ENCODE assay signal across 21 cellular contexts in genomic region chr6:46174904-46175303, GRCh38. TPM values are rescaled to one million over a fixed set of nuclear protein-coding genes. Genes with fewer than 3 reads are reported as not detected.
A peak's percentile ranks its signal among the peaks of the same experiment; 100 is the strongest.
DNase-seq lines count a peak whose midpoint lies in the region; ATAC-seq and TF ChIP-seq lines count a peak whose summit lies in the region.
"Had no signal": no experiment of that assay in that cellular context is flagged by ENCODE, and none has a peak within 500 bp of the region (broad histone marks: within the 10 kb centered on the region; RNA-seq: fewer than 3 reads in every experiment).

No MANE protein-coding gene starts in this region.

- peaks cover 28% of the 10 kb centered on the region for H3K27me3 Mint-ChIP-seq in CD4-positive, alpha-beta T cell
- H3K27me3 Mint-ChIP-seq in CD4-positive, alpha-beta memory T cell, result peaks cover 7 to 20% of the 10 kb centered on the region in 2 donors
- peaks cover 83% of the 10 kb centered on the region for H3K27me3 Mint-ChIP-seq in T-helper 2 cell treated with Interferon-gamma antibody and Interleukin-4, amounts not matched to agents 5 μg/mL and 100 μg/mL, for 36 hours (ENCODE audit: low read depth)
- H3K27me3 Mint-ChIP-seq in natural killer cell (ENCODE audit: low read depth in 2 of 2), result no peaks in the 10 kb centered on the region
- H3K27me3 Mint-ChIP-seq in activated T-helper 17 cell treated with anti-CD3 and anti-CD28 coated beads, Interleukin-2, amount 50 U/mL, for 72 hours, result peaks cover 20% of the 10 kb centered on the region

- H3K9me3 ChIP-seq in CD4-positive, alpha-beta T cell (ENCODE audit: control insufficient read depth, low read length), result no peaks in the 10 kb centered on the region
- no peaks in the 10 kb centered on the region for H3K9me3 ChIP-seq in CD4-positive, alpha-beta memory T cell (ENCODE audit: control insufficient read depth in 1 of 2, low read length in 2 of 2)
- H3K9me3 ChIP-seq: Peyer's patch had no signal

- peaks cover 9% of the 10 kb centered on the region for H3K27me3 ChIP-seq in CD4-positive, alpha-beta T cell (ENCODE audit: control insufficient read depth, insufficient read depth, low read length)
- no peaks in the 10 kb centered on the region for H3K27me3 ChIP-seq in CD4-positive, alpha-beta memory T cell (ENCODE audit: insufficient read depth, low read length)
- H3K27me3 ChIP-seq: Peyer's patch had no signal

- peaks cover 32% of the 10 kb centered on the region for H3K4me1 Mint-ChIP-seq in CD4-positive, alpha-beta T cell (ENCODE audit: low read depth)
- H3K4me1 Mint-ChIP-seq in CD4-positive, alpha-beta memory T cell, result peaks cover 10 to 38% (median 22%) of the 10 kb centered on the region in 4 donors
- H3K4me1 Mint-ChIP-seq in T-helper 2 cell treated with Interferon-gamma antibody and Interleukin-4, amounts not matched to agents 5 μg/mL and 100 μg/mL, for 36 hours (ENCODE audit: low read depth), result peaks cover 25% of the 10 kb centered on the region
- peaks cover 81 to 87% of the 10 kb centered on the region in 2 donors for H3K4me1 Mint-ChIP-seq in natural killer cell
- no peaks in the 10 kb centered on the region for H3K4me1 Mint-ChIP-seq in activated T-helper 17 cell treated with anti-CD3 and anti-CD28 coated beads, Interleukin-2, amount 50 U/mL, for 72 hours

- no peaks in the 10 kb centered on the region for H3K36me3 Mint-ChIP-seq in CD4-positive, alpha-beta T cell (ENCODE audit: low read depth)
- H3K36me3 Mint-ChIP-seq in CD4-positive, alpha-beta memory T cell, result no peaks in the 10 kb centered on the region
- H3K36me3 Mint-ChIP-seq in T-helper 2 cell treated with Interferon-gamma antibody and Interleukin-4, amounts not matched to agents 5 μg/mL and 100 μg/mL, for 36 hours (ENCODE audit: low read depth), result no peaks in the 10 kb centered on the region
- no peaks in the 10 kb centered on the region for H3K36me3 Mint-ChIP-seq in natural killer cell
- H3K36me3 Mint-ChIP-seq in activated T-helper 17 cell treated with anti-CD3 and anti-CD28 coated beads, Interleukin-2, amount 50 U/mL, for 72 hours (ENCODE audit: low read depth), result no peaks in the 10 kb centered on the region

- no peak for TF ChIP-seq CTCF in CD4-positive, alpha-beta T cell (IDR thresholded peaks at IDR 0.05)
- no peak for TF ChIP-seq CTCF in natural killer cell (IDR thresholded peaks at IDR 0.05)

- H3K36me3 ChIP-seq in CD4-positive, alpha-beta memory T cell (ENCODE audit: insufficient read depth, low read length), result no peaks in the 10 kb centered on the region
- H3K36me3 ChIP-seq: Peyer's patch had no signal

- H3K27ac ChIP-seq in CD4-positive, alpha-beta T cell (ENCODE audit: low read depth, low read length), result no peak overlapping the region
- H3K27ac ChIP-seq in CD4-positive, alpha-beta memory T cell (ENCODE audit: low read depth, low read length), result no peak overlapping the region
- H3K27ac ChIP-seq: HL-60 had no signal

- H3K4me1 ChIP-seq in CD4-positive, alpha-beta memory T cell (ENCODE audit: insufficient read depth, low read length), result peaks cover 20% of the 10 kb centered on the region

- intact Hi-C loops in CD4-positive, alpha-beta T cell (cut with DNase I, micrococcal nuclease), result loop anchor here in 1 of 2 experiments (5.0 kb wide), 1 partner anchor 477 kb away; the partner anchor contains the start of genes CYP39A1 and SLC25A27
- intact Hi-C loops in CD4-positive, alpha-beta memory T cell (cut with micrococcal nuclease), result no loop called here
- intact Hi-C loops in natural killer cell (cut with micrococcal nuclease), result loop anchor here (5.0 kb wide), 1 partner anchor 163 kb away; no protein-coding TSS in a partner anchor

- DNase-seq in CD4-positive, alpha-beta T cell, result no peak
- peak in 2 of 5 donors; percentile 1 to 5 for DNase-seq in CD4-positive, alpha-beta memory T cell
- DNase-seq in T-helper 2 cell treated with Interferon-gamma antibody and Interleukin-4, amounts not matched to agents 5 μg/mL and 100 μg/mL, for 36 hours (ENCODE audit: low spot score), result no peak
- DNase-seq in natural killer cell, result peak; percentile 27
- no peak for DNase-seq in NCI-H510A (lab: John Stamatoyannopoulos, UW)
- DNase-seq in NAMALWA (ENCODE audit: low spot score), result no peak
- DNase-seq: ACHN, C1 segment of cervical spinal cord, H9, IMR-90, Karpas-422, NCI-H1048, NCI-H1436, NCI-H2029, NCI-H345, NCI-H526, Peyer's patch had no signal

- no peak overlapping the region for H3K4me3 Mint-ChIP-seq in CD4-positive, alpha-beta T cell
- H3K4me3 Mint-ChIP-seq in CD4-positive, alpha-beta memory T cell, result peak overlapping the region in 1 of 8 donors; percentile 7
- H3K4me3 Mint-ChIP-seq in T-helper 2 cell treated with Interferon-gamma antibody and Interleukin-4, amounts not matched to agents 5 μg/mL and 100 μg/mL, for 36 hours, result peak overlapping the region; percentile 34
- peak overlapping the region; percentile 86 for H3K4me3 Mint-ChIP-seq in natural killer cell
- no peak overlapping the region for H3K4me3 Mint-ChIP-seq in activated T-helper 17 cell treated with anti-CD3 and anti-CD28 coated beads, Interleukin-2, amount 50 U/mL, for 72 hours
- H3K4me3 Mint-ChIP-seq: H9 had no signal

- no peaks in the 10 kb centered on the region for H3K9me3 Mint-ChIP-seq in CD4-positive, alpha-beta T cell
- H3K9me3 Mint-ChIP-seq in CD4-positive, alpha-beta memory T cell, result peaks cover 0 to 3% (median 0%) of the 10 kb centered on the region in 8 donors
- no peaks in the 10 kb centered on the region for H3K9me3 Mint-ChIP-seq in T-helper 2 cell treated with Interferon-gamma antibody and Interleukin-4, amounts not matched to agents 5 μg/mL and 100 μg/mL, for 36 hours
- H3K9me3 Mint-ChIP-seq in natural killer cell, result no peaks in the 10 kb centered on the region
- H3K9me3 Mint-ChIP-seq in activated T-helper 17 cell treated with anti-CD3 and anti-CD28 coated beads, Interleukin-2, amount 50 U/mL, for 72 hours, result no peaks in the 10 kb centered on the region
- H3K9me3 Mint-ChIP-seq: H9 had no signal

- no peak for ATAC-seq in CD4-positive, alpha-beta T cell (ENCODE audit: poor library complexity)
- peak; percentile 45 to 69 (median 57) for ATAC-seq in natural killer cell
- ATAC-seq in HG02938 (IDR thresholded peaks at IDR 0.05; ENCODE audit: unreplicated experiment), result no peak
- no peak for ATAC-seq in activated T-helper 17 cell treated with anti-CD3 and anti-CD28 coated beads, Interleukin-2, amount 50 U/mL, for 72 hours (replicated peaks)
- ATAC-seq: Right ventricle myocardium inferior had no signal

- no peak overlapping the region for H3K4me3 ChIP-seq in CD4-positive, alpha-beta memory T cell (ENCODE audit: low read length in 2 of 2)
- H3K4me3 ChIP-seq: Peyer's patch had no signal

- POLR2A ChIA-PET in CD4-positive, alpha-beta T cell (lab: Charles Lee), result no interaction called here
- POLR2A ChIA-PET in CD4-positive, alpha-beta memory T cell (lab: Charles Lee; ENCODE audit: partially characterized antibody), result no interaction called here

- H3K27ac Mint-ChIP-seq in CD4-positive, alpha-beta T cell, result peak overlapping the region; percentile 35
- H3K27ac Mint-ChIP-seq in CD4-positive, alpha-beta memory T cell, result peak overlapping the region in 6 of 7 donors; percentile 22 to 85 (median 65)
- H3K27ac Mint-ChIP-seq in T-helper 2 cell treated with Interferon-gamma antibody and Interleukin-4, amounts not matched to agents 5 μg/mL and 100 μg/mL, for 36 hours, result peak overlapping the region; percentile 26
- peak overlapping the region; percentile 93 to 99 for H3K27ac Mint-ChIP-seq in natural killer cell
- no peak overlapping the region for H3K27ac Mint-ChIP-seq in activated T-helper 17 cell treated with anti-CD3 and anti-CD28 coated beads, Interleukin-2, amount 50 U/mL, for 72 hours
- H3K27ac Mint-ChIP-seq: H9 had no signal

- CTCF ChIA-PET in CD4-positive, alpha-beta T cell (lab: Charles Lee), result interaction anchor here (1.5 kb wide), 1 partner anchor 10 kb away, joined by 3 read pairs; no protein-coding TSS in a partner anchor
- CTCF ChIA-PET in CD4-positive, alpha-beta memory T cell (lab: Charles Lee; ENCODE audit: partially characterized antibody), result interaction anchor here (1.8 kb wide), 1 partner anchor 84 kb away, joined by 5 read pairs; no protein-coding TSS in a partner anchor

RNA-seq across cellular contexts. Expression of gene ENPP5, which starts 4.1 kb away (rescaled TPM):
- under 1 TPM; 0.11 to 0.19 TPM for total RNA-seq in CD4-positive, alpha-beta T cell
- total RNA-seq in CD4-positive, alpha-beta memory T cell, result 1 to 10 TPM in 1 of 2 experiments, under 1 TPM in 1; 0.89 to 1.2 TPM
- 1 to 10 TPM; 2.1 TPM for polyA plus RNA-seq in CD4-positive, alpha-beta memory T cell
- 10 to 100 TPM in 1 of 3 donors, 1 to 10 TPM in 2; 9.3 to 13.4 (median 9.6) TPM for total RNA-seq in natural killer cell
- under 1 TPM in 1 of 2 donors, not detected in 1; 0.45 TPM for total RNA-seq in activated T-helper 17 cell treated with anti-CD3 and anti-CD28 coated beads, Interleukin-2, amount 50 U/mL, for 72 hours
- polyA plus RNA-seq: IMR-90 had no signal

RNA-seq across cellular contexts. Expression of gene ENPP4, which starts 45.1 kb away (rescaled TPM):
- 1 to 10 TPM; 3.7 to 4.3 TPM for total RNA-seq in CD4-positive, alpha-beta T cell
- 10 to 100 TPM; 10.9 to 11.1 TPM for total RNA-seq in CD4-positive, alpha-beta memory T cell
- 1 to 10 TPM; 3.2 to 4.5 TPM for polyA plus RNA-seq in CD4-positive, alpha-beta memory T cell
- total RNA-seq in natural killer cell, result 10 to 100 TPM; 25.0 to 45.0 (median 26.6) TPM
- total RNA-seq in activated T-helper 17 cell treated with anti-CD3 and anti-CD28 coated beads, Interleukin-2, amount 50 U/mL, for 72 hours, result 1 to 10 TPM; 7.4 to 9.1 TPM

Comparison
In these comparisons a context has a peak if more than half of its experiments do, and no peak if none do; other contexts are left out.
1. ATAC-seq: peak in natural killer cell (3 of 3); none in CD4-positive, alpha-beta T cell (single experiment), HG02938 (single experiment) and activated T-helper 17 cell treated with anti-CD3 and anti-CD28 coated beads, Interleukin-2, amount 50 U/mL, for 72 hours (single experiment).
2. H3K4me3 Mint-ChIP-seq: peak in T-helper 2 cell treated with Interferon-gamma antibody and Interleukin-4, amounts not matched to agents 5 μg/mL and 100 μg/mL, for 36 hours (single experiment) and natural killer cell (single experiment); none in CD4-positive, alpha-beta T cell (single experiment) and activated T-helper 17 cell treated with anti-CD3 and anti-CD28 coated beads, Interleukin-2, amount 50 U/mL, for 72 hours (single experiment).
3. RNA of gene ENPP5, which starts 4.1 kb away (total RNA-seq): 9.3 to 13.4 TPM in natural killer cell; 0.89 to 1.2 TPM in CD4-positive, alpha-beta memory T cell, 0.45 TPM in activated T-helper 17 cell treated with anti-CD3 and anti-CD28 coated beads, Interleukin-2, amount 50 U/mL, for 72 hours and 0.11 to 0.19 TPM in CD4-positive, alpha-beta T cell; every median in the first group is over 4 times any median in the second.